ENCODE assay signal across 26 cellular contexts in genomic region chr2:168290391-168290790, GRCh38. TPM values are rescaled to one million over a fixed set of nuclear protein-coding genes. Genes with fewer than 3 reads are reported as not detected.
DNase-seq lines count a peak whose midpoint lies in the region; ATAC-seq and TF ChIP-seq lines count a peak whose summit lies in the region.
"Had no signal": no experiment of that assay in that cellular context is flagged by ENCODE, and none has a peak within 500 bp of the region (broad histone marks: within the 10 kb centered on the region; RNA-seq: fewer than 3 reads in every experiment).

No MANE protein-coding gene starts in this region.

- no peaks in the 10 kb centered on the region for H4K20me1 ChIP-seq in IMR-90 (ENCODE audit: insufficient read depth, low read length)
- H4K20me1 ChIP-seq: BLaER1 treated with 17β-estradiol and CSF1 and Interleukin-3, amounts not matched to agents 10 nM and 100 nM had no signal

- H3K9me1 ChIP-seq in IMR-90 (ENCODE audit: insufficient read depth, low read length) = no peaks in the 10 kb centered on the region

- ATAC-seq in Right ventricle myocardium inferior (peak; percentile 23), IMR-90 (ENCODE audit: low read depth) (no peak), left colon (peak; percentile 26)
- ATAC-seq: A549, GM12878 had no signal

- no peak overlapping the region for H3K56ac ChIP-seq in IMR-90 (ENCODE audit: extremely low read depth, insufficient read depth, low read length)

- H3K18ac ChIP-seq in IMR-90 (ENCODE audit: low read depth, low read length) = no peak overlapping the region

- H3K36me3 ChIP-seq in left ventricle myocardium inferior (no peaks in the 10 kb centered on the region), right atrium auricular region (no peaks in the 10 kb centered on the region), IMR-90 (ENCODE audit: control insufficient read depth, insufficient read depth, low read length) (no peaks in the 10 kb centered on the region)
- H3K36me3 ChIP-seq in CD4-positive, alpha-beta memory T cell (ENCODE audit: insufficient read depth, low read length) = no peaks in the 10 kb centered on the region
- H3K36me3 ChIP-seq: BLaER1 treated with 17β-estradiol and CSF1 and Interleukin-3, amounts not matched to agents 10 nM and 100 nM had no signal

- H3K14ac ChIP-seq in IMR-90 (replicated peaks; ENCODE audit: low read depth, low read length) = no peak overlapping the region

- H3K79me1 ChIP-seq in IMR-90 (ENCODE audit: low read depth in 1 of 2, low read length in 2 of 2) = no peaks in the 10 kb centered on the region

- intact Hi-C loops in Right ventricle myocardium inferior (cut with DNase I) = no loop called here
- intact Hi-C loops in cardiac septum (cut with DNase I) = no loop called here
- intact Hi-C loops in left ventricle myocardium inferior (cut with micrococcal nuclease) = no loop called here
- intact Hi-C loops in IMR-90 (cut with micrococcal nuclease) = no loop called here
- intact Hi-C loops in left colon (cut with DNase I, micrococcal nuclease) = no loop called here
- intact Hi-C loops in CD4-positive, alpha-beta memory T cell (cut with micrococcal nuclease) = no loop called here

- no CpG with 5 or more reads among the region's 7 CpGs for WGBS in IMR-90 (ENCODE audit: extremely low coverage in 2 of 2, insufficient read length in 1 of 2), 2 experiments

- H3K4me3 Mint-ChIP-seq in CD4-positive, alpha-beta memory T cell = no peak overlapping the region
- H3K4me3 Mint-ChIP-seq: B cell; CD4-positive, alpha-beta T cell; CD8-positive, alpha-beta memory T cell had no signal

- CTCF ChIA-PET in IMR-90 (lab: Yijun Ruan, JAX) = interaction anchor here (2.3 kb wide), 1 partner anchor 10 kb away, joined by 10 read pairs; no protein-coding TSS in a partner anchor
- CTCF ChIA-PET in CD4-positive, alpha-beta memory T cell (lab: Charles Lee; ENCODE audit: partially characterized antibody) = interaction anchor here (1.6 kb wide), 1 partner anchor 129 kb away, joined by 3 read pairs; no protein-coding TSS in a partner anchor

- dilution Hi-C loops in IMR-90 (cut with HindIII; ENCODE audit: low sequenced_read_pairs, unreplicated experiment) = no loop called here

- no peak for TF ChIP-seq RAD21 in IMR-90 (IDR thresholded peaks at IDR 0.05; ENCODE audit: low read length)

- TF ChIP-seq POLR2A in IMR-90 (IDR thresholded peaks at IDR 0.05; ENCODE audit: low read depth, low read length) = no peak

- peak; percentile 30 for DNase-seq in Right ventricle myocardium inferior (ENCODE audit: missing footprints)
- no peak for DNase-seq in cardiac septum (ENCODE audit: low spot score)
- DNase-seq in left ventricle myocardium inferior = peak; percentile 30
- no peak for DNase-seq in right atrium auricular region (ENCODE audit: low spot score)
- no peak for DNase-seq in IMR-90
- DNase-seq in left colon = peak in 1 of 2 donors; percentile 13
- DNase-seq in nucleus accumbens (lab: John Stamatoyannopoulos, UW) = no peak
- DNase-seq in CD4-positive, alpha-beta memory T cell = no peak
- DNase-seq: AML-193; CD4-positive, alpha-beta T cell; CD8-positive, alpha-beta memory T cell; COR-L47; DMS 273 treated with DMSO at 0.1 percent for 48 hours; DMS153; DMS53; DMS79; DND-41; EL; GDM1 had no signal

- POLR2A ChIA-PET in IMR-90 (lab: Charles Lee; ENCODE audit: unreplicated experiment) = no interaction called here
- POLR2A ChIA-PET in CD4-positive, alpha-beta memory T cell (lab: Charles Lee; ENCODE audit: partially characterized antibody) = no interaction called here

- no peak overlapping the region for H4K5ac ChIP-seq in IMR-90 (ENCODE audit: low read depth, low read length)

- H2AFZ ChIP-seq in IMR-90 (replicated peaks; ENCODE audit: low read length, poor library complexity) = peak overlapping the region; percentile 43

- H3K36me3 Mint-ChIP-seq in CD4-positive, alpha-beta memory T cell = no peaks in the 10 kb centered on the region
- H3K36me3 Mint-ChIP-seq: CD8-positive, alpha-beta memory T cell had no signal

- H2BK5ac ChIP-seq in IMR-90 (ENCODE audit: low read depth, low read length, poor library complexity, severe bottlenecking) = no peak overlapping the region

- H3K27me3 Mint-ChIP-seq in CD4-positive, alpha-beta memory T cell = no peaks in the 10 kb centered on the region
- H3K27me3 Mint-ChIP-seq: B cell; CD4-positive, alpha-beta T cell had no signal

- no peak overlapping the region for H3K4me2 ChIP-seq in IMR-90 (ENCODE audit: low read depth, low read length)
- H3K4me2 ChIP-seq: A549; BLaER1 treated with 17β-estradiol and CSF1 and Interleukin-3, amounts not matched to agents 10 nM and 100 nM had no signal

- no peaks in the 10 kb centered on the region for H3K4me1 ChIP-seq in left ventricle myocardium inferior
- no peaks in the 10 kb centered on the region for H3K4me1 ChIP-seq in right atrium auricular region
- no peaks in the 10 kb centered on the region for H3K4me1 ChIP-seq in IMR-90 (ENCODE audit: control insufficient read depth, insufficient read depth, low read length)
- no peaks in the 10 kb centered on the region for H3K4me1 ChIP-seq in CD4-positive, alpha-beta memory T cell (ENCODE audit: insufficient read depth, low read length)
- H3K4me1 ChIP-seq: A549; BLaER1 treated with 17β-estradiol and CSF1 and Interleukin-3, amounts not matched to agents 10 nM and 100 nM had no signal

- H3K4me3 ChIP-seq in left ventricle myocardium inferior = no peak overlapping the region
- no peak overlapping the region for H3K4me3 ChIP-seq in right atrium auricular region
- H3K4me3 ChIP-seq in IMR-90 (ENCODE audit: insufficient read depth, low read depth, low read length) = no peak overlapping the region
- no peak overlapping the region for H3K4me3 ChIP-seq in CD4-positive, alpha-beta memory T cell (ENCODE audit: low read length in 2 of 2)
- H3K4me3 ChIP-seq: A549; BLaER1 treated with 17β-estradiol and CSF1 and Interleukin-3, amounts not matched to agents 10 nM and 100 nM; GM12878 had no signal

- H3K9ac ChIP-seq in IMR-90 (ENCODE audit: low read depth, low read length) = no peak overlapping the region
- H3K9ac ChIP-seq: BLaER1 treated with 17β-estradiol and CSF1 and Interleukin-3, amounts not matched to agents 10 nM and 100 nM had no signal

- H3K27me3 ChIP-seq in left ventricle myocardium inferior (ENCODE audit: low read depth) (no peaks in the 10 kb centered on the region), right atrium auricular region (no peaks in the 10 kb centered on the region), IMR-90 (ENCODE audit: control insufficient read depth, insufficient read depth, low read length) (no peaks in the 10 kb centered on the region)
- H3K27me3 ChIP-seq in CD4-positive, alpha-beta memory T cell (ENCODE audit: insufficient read depth, low read length) = no peaks in the 10 kb centered on the region
- H3K27me3 ChIP-seq: BLaER1 treated with 17β-estradiol and CSF1 and Interleukin-3, amounts not matched to agents 10 nM and 100 nM had no signal

- in situ Hi-C loops in IMR-90 (cut with MboI; ENCODE audit: low sequenced_read_pairs) = no loop called here

- H3K4me1 Mint-ChIP-seq in CD4-positive, alpha-beta memory T cell = no peaks in the 10 kb centered on the region
- H3K4me1 Mint-ChIP-seq: B cell; CD8-positive, alpha-beta memory T cell had no signal

- H3K27ac ChIP-seq in left ventricle myocardium inferior (replicated peaks) (peak overlapping the region; percentile 27), right atrium auricular region (no peak overlapping the region), IMR-90 (ENCODE audit: insufficient read depth, low read length) (no peak overlapping the region)
- H3K27ac ChIP-seq in CD4-positive, alpha-beta memory T cell (ENCODE audit: low read depth, low read length) = no peak overlapping the region
- H3K27ac ChIP-seq: 22Rv1; A549; BLaER1 treated with 17β-estradiol and CSF1 and Interleukin-3, amounts not matched to agents 10 nM and 100 nM; C4-2B had no signal

- no peak overlapping the region for H3K27ac Mint-ChIP-seq in CD4-positive, alpha-beta memory T cell
- H3K27ac Mint-ChIP-seq: B cell; CD4-positive, alpha-beta T cell; CD8-positive, alpha-beta memory T cell had no signal

- no TSS peak for BruUV-seq in IMR-90 (replicated peaks; lab: Mats Ljungman, UMichigan)

- H3K9me3 Mint-ChIP-seq in CD4-positive, alpha-beta memory T cell = peaks cover 0 to 2% (median 0%) of the 10 kb centered on the region in 8 donors
- H3K9me3 Mint-ChIP-seq: CD4-positive, alpha-beta T cell; CD8-positive, alpha-beta memory T cell had no signal

- no peak overlapping the region for H3K4ac ChIP-seq in IMR-90 (ENCODE audit: low read depth, low read length)

- no peak overlapping the region for H2BK15ac ChIP-seq in IMR-90 (ENCODE audit: low read depth, low read length)

- H3K23ac ChIP-seq in IMR-90 (ENCODE audit: low read depth, low read length) = no peak overlapping the region

- no peak overlapping the region for H4K91ac ChIP-seq in IMR-90 (ENCODE audit: insufficient read depth, low read depth, low read length)

- H2BK20ac ChIP-seq in IMR-90 (ENCODE audit: low read depth, low read length) = no peak overlapping the region

- TF ChIP-seq CTCF in left ventricle myocardium inferior (IDR thresholded peaks at IDR 0.05; ENCODE audit: borderline replicate concordance) = no peak
- no peak for TF ChIP-seq CTCF in right atrium auricular region (IDR thresholded peaks at IDR 0.05)
- TF ChIP-seq CTCF in IMR-90 (conservative IDR thresholded peaks at IDR 0.05; ENCODE audit: low read depth, low read length) = no peak

- H2AK9ac ChIP-seq in IMR-90 (replicated peaks; ENCODE audit: low read depth, low read length, poor library complexity) = no peak overlapping the region

- H3K9me3 ChIP-seq in left ventricle myocardium inferior (replicated peaks) = no peaks in the 10 kb centered on the region
- no peaks in the 10 kb centered on the region for H3K9me3 ChIP-seq in right atrium auricular region
- no peaks in the 10 kb centered on the region for H3K9me3 ChIP-seq in IMR-90 (ENCODE audit: control insufficient read depth, insufficient read depth, low read length)
- H3K9me3 ChIP-seq in CD4-positive, alpha-beta memory T cell (ENCODE audit: control insufficient read depth in 1 of 2, low read length in 2 of 2) = no peaks in the 10 kb centered on the region
- H3K9me3 ChIP-seq: A549; BLaER1 treated with 17β-estradiol and CSF1 and Interleukin-3, amounts not matched to agents 10 nM and 100 nM had no signal

- no peak overlapping the region for H2BK120ac ChIP-seq in IMR-90 (ENCODE audit: low read depth, low read length)

- H4K8ac ChIP-seq in IMR-90 (ENCODE audit: low read depth in 2 of 2, low read length in 2 of 2) = no peak overlapping the region

- no peak overlapping the region for H2AK5ac ChIP-seq in IMR-90 (ENCODE audit: low read depth, low read length)

RNA-seq across cellular contexts. Expression of gene STK39, which starts 43.0 kb away (rescaled TPM):
- total RNA-seq in Right ventricle myocardium inferior (17.7 TPM), cardiac septum (24.6 TPM), left ventricle myocardium inferior (23.2 TPM), right atrium auricular region (10 to 100 TPM in 1 of 2 donors, 1 to 10 TPM in 1; 6.0 to 13.6 TPM), IMR-90 (2012; rRNA removed) (11.8 and 25.8 TPM in 2 replicates), left colon (10 to 100 TPM; 50.4 to 53.2 TPM)
- 12.8 and 16.4 TPM in 2 replicates for polyA plus RNA-seq in IMR-90 (2012; rRNA removed)
- 2.3 and 4.0 TPM in 2 replicates for polyA plus RNA-seq in IMR-90 (2012; cell fraction: cytosol; rRNA removed)
- 0.84 and 11.9 TPM in 2 replicates for polyA plus RNA-seq in IMR-90 (2012; cell fraction: nucleus; rRNA removed; ENCODE audit: low replicate concordance)
- 10 to 100 TPM; 25.9 to 27.3 TPM for total RNA-seq in CD4-positive, alpha-beta memory T cell
- polyA plus RNA-seq in CD4-positive, alpha-beta memory T cell = 10 to 100 TPM in 1 of 2 donors, 1 to 10 TPM in 1; 4.9 to 10.6 TPM
- total RNA-seq: G401 had no signal

Comparison
In these comparisons a context has a peak if more than half of its experiments do, and no peak if none do; other contexts are left out.
1. DNase-seq: peak in Right ventricle myocardium inferior (single experiment) and left ventricle myocardium inferior (single experiment); none in cardiac septum (single experiment), right atrium auricular region (single experiment), IMR-90 (single experiment), nucleus accumbens (0 of 56) and CD4-positive, alpha-beta memory T cell (0 of 5).